In the genomic region with DNA sequence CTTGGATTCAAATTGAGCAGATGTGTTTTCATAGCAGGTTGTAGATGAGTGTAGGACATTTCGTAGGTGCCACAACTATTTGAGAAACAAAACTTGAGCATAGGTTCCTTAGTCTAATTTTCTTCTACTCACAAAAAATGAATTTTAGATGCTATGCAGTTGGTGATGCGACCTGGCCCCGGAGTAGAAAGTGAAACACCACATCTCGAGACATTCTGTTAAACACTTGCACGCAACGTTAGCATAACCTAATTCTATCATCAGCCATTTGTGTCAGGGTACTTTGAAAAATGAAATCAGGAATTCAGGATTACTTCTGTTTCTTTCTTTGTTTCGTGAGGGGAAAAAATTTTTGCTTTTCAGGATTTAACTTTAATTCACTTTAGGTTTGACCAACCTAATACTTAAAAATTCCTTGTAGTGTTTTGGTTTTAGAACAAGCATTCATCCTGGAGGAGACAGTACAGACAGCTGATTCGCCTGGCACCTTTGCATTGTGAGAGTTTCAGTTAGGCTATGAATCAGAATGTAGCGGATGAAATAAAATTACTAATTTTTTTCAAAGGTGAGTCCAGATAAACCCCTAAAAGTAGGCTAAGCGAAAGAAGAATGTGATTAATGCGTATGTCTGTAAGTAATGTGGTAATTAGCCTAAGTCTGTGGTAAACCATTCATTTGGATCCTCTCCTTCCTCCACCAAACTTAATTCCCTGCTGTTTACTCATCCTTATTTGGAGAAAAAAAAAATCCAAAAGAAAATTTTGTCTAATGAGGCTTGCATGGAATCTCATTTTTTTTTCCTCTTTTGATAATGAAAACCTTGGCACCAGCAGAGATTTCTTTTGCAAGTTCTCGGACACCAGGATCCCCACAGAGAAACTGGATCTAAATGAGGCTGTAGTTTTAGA, we compare ENCODE assay signal across 19 cellular contexts. TPM values are rescaled to one million over a fixed set of nuclear protein-coding genes. Genes with fewer than 3 reads are reported as not detected.
DNase-seq lines count a peak whose midpoint lies in the region; ATAC-seq and TF ChIP-seq lines count a peak whose summit lies in the region.
"Had no signal": no experiment of that assay in that cellular context is flagged by ENCODE, and none has a peak within 500 bp of the region (broad histone marks: within the 10 kb centered on the region; RNA-seq: fewer than 3 reads in every experiment).

No MANE protein-coding gene starts in this region.

- WGBS in adrenal gland, 4 donors, result 85 to 92% (median 89%) methylated on average over 12 of the region's 12 CpGs

- H3K27ac ChIP-seq in adrenal gland, result no peak overlapping the region

- peaks cover 13 to 14% of the 10 kb centered on the region in 2 donors for H3K4me1 ChIP-seq in adrenal gland (replicated peaks in 1 of 2)

- no peaks in the 10 kb centered on the region for H3K27me3 ChIP-seq in adrenal gland
- H3K27me3 ChIP-seq: MG63 had no signal

- H3K4me1 Mint-ChIP-seq in activated CD4-positive, alpha-beta T cell treated with anti-CD3 and anti-CD28 coated beads for 36 hours, result peaks cover 4% of the 10 kb centered on the region
- H3K4me1 Mint-ChIP-seq in activated CD4-positive, alpha-beta T cell treated with anti-CD3 and anti-CD28 coated beads, Interleukin-2, amount 10 ng/mL, durations not matched to agents 7 days and 5 days, result peaks cover 4% of the 10 kb centered on the region
- H3K4me1 Mint-ChIP-seq: CD4-positive, CD25-positive, alpha-beta regulatory T cell had no signal

- no peaks in the 10 kb centered on the region for H3K27me3 Mint-ChIP-seq in activated CD4-positive, alpha-beta T cell treated with anti-CD3 and anti-CD28 coated beads for 36 hours
- H3K27me3 Mint-ChIP-seq in activated CD4-positive, alpha-beta T cell treated with anti-CD3 and anti-CD28 coated beads, Interleukin-2, amount 10 ng/mL, durations not matched to agents 7 days and 5 days, result no peaks in the 10 kb centered on the region

- H3K27ac Mint-ChIP-seq in activated CD4-positive, alpha-beta T cell treated with anti-CD3 and anti-CD28 coated beads for 36 hours, result peak overlapping the region; percentile 29
- H3K27ac Mint-ChIP-seq in activated CD4-positive, alpha-beta T cell treated with anti-CD3 and anti-CD28 coated beads, Interleukin-2, amount 10 ng/mL, durations not matched to agents 7 days and 5 days, result no peak overlapping the region
- H3K27ac Mint-ChIP-seq: CD4-positive, CD25-positive, alpha-beta regulatory T cell had no signal

- TF ChIP-seq CTCF in retinal pigment epithelial cell (conservative IDR thresholded peaks at IDR 0.05; ENCODE audit: low read depth, low read length) (no peak), adrenal gland (IDR thresholded peaks at IDR 0.05) (no peak)

- TF ChIP-seq POLR2A in adrenal gland (IDR thresholded peaks at IDR 0.05), result no peak

- H3K9me3 ChIP-seq in adrenal gland (replicated peaks in 1 of 3), result no peaks in the 10 kb centered on the region
- H3K9me3 ChIP-seq: MG63 had no signal

- H3K4me3 Mint-ChIP-seq in activated CD4-positive, alpha-beta T cell treated with anti-CD3 and anti-CD28 coated beads for 36 hours, result no peak overlapping the region
- H3K4me3 Mint-ChIP-seq in activated CD4-positive, alpha-beta T cell treated with anti-CD3 and anti-CD28 coated beads, Interleukin-2, amount 10 ng/mL, durations not matched to agents 7 days and 5 days, result no peak overlapping the region
- H3K4me3 Mint-ChIP-seq: CD4-positive, CD25-positive, alpha-beta regulatory T cell had no signal

- no peak overlapping the region for H3K4me3 ChIP-seq in retinal pigment epithelial cell (ENCODE audit: low read length)
- H3K4me3 ChIP-seq in adrenal gland, result no peak overlapping the region
- H3K4me3 ChIP-seq: MG63 had no signal

- CTCF ChIA-PET in activated CD4-positive, alpha-beta T cell treated with anti-CD3 and anti-CD28 coated beads for 36 hours (lab: Charles Lee), result interaction anchor here (1.0 to 1.7 kb wide), 2 partner anchors 11 to 68 kb away, joined by 4 to 8 read pairs; no protein-coding TSS in a partner anchor
- CTCF ChIA-PET in activated CD4-positive, alpha-beta T cell treated with anti-CD3 and anti-CD28 coated beads, Interleukin-2, amount 10 ng/mL, durations not matched to agents 7 days and 5 days (lab: Charles Lee), result interaction anchor here (0.6 to 1.7 kb wide), 3 partner anchors 23 to 677 kb away, joined by 3 to 4 read pairs (median 4); no protein-coding TSS in a partner anchor

- no peak for DNase-seq in activated CD4-positive, alpha-beta T cell treated with anti-CD3 and anti-CD28 coated beads for 36 hours
- no peak for DNase-seq in activated CD4-positive, alpha-beta T cell treated with anti-CD3 and anti-CD28 coated beads, Interleukin-2, amount 10 ng/mL, durations not matched to agents 7 days and 5 days
- peak; percentile 76 for DNase-seq in astrocyte of the hippocampus (ENCODE audit: low read depth, low spot score)
- peak; percentile 68 for DNase-seq in retinal pigment epithelial cell (ENCODE audit: low read depth)
- DNase-seq in Ammon's horn (ENCODE audit: low spot score), result no peak
- no peak for DNase-seq in adrenal gland
- DNase-seq: CD4-positive, CD25-positive, alpha-beta regulatory T cell; COR-L47; DND-41; Kasumi-1; MG63; NCI-H1417; NCI-H1694 treated with DMSO at 0.1 percent for 48 hours; NCI-H2081 treated with DMSO at 0.1 percent for 48 hours; NCI-H2171 treated with DMSO at 0.1 percent for 48 hours; NCI-H524 treated with DMSO at 0.1 percent for 48 hours; OCI-M1 had no signal

- ATAC-seq in activated CD4-positive, alpha-beta T cell treated with anti-CD3 and anti-CD28 coated beads for 36 hours, result no peak
- ATAC-seq in HG03060 (IDR thresholded peaks at IDR 0.05; ENCODE audit: low read depth, unreplicated experiment) (peak; percentile 49), HG02678 (IDR thresholded peaks at IDR 0.05; ENCODE audit: unreplicated experiment) (no peak)

- no peaks in the 10 kb centered on the region for H3K36me3 ChIP-seq in adrenal gland (replicated peaks in 1 of 2)
- H3K36me3 ChIP-seq: MG63 had no signal

- intact Hi-C loops in activated CD4-positive, alpha-beta T cell treated with anti-CD3 and anti-CD28 coated beads for 36 hours (cut with DNase I, micrococcal nuclease), result no loop called here
- intact Hi-C loops in adrenal gland (cut with DNase I), result no loop called here

- no peaks in the 10 kb centered on the region for H3K9me3 Mint-ChIP-seq in activated CD4-positive, alpha-beta T cell treated with anti-CD3 and anti-CD28 coated beads for 36 hours (ENCODE audit: low read depth)
- no peaks in the 10 kb centered on the region for H3K9me3 Mint-ChIP-seq in activated CD4-positive, alpha-beta T cell treated with anti-CD3 and anti-CD28 coated beads, Interleukin-2, amount 10 ng/mL, durations not matched to agents 7 days and 5 days
- H3K9me3 Mint-ChIP-seq: CD4-positive, CD25-positive, alpha-beta regulatory T cell had no signal

- no peaks in the 10 kb centered on the region for H3K36me3 Mint-ChIP-seq in activated CD4-positive, alpha-beta T cell treated with anti-CD3 and anti-CD28 coated beads for 36 hours (ENCODE audit: low read depth)
- no peaks in the 10 kb centered on the region for H3K36me3 Mint-ChIP-seq in activated CD4-positive, alpha-beta T cell treated with anti-CD3 and anti-CD28 coated beads, Interleukin-2, amount 10 ng/mL, durations not matched to agents 7 days and 5 days (ENCODE audit: low read depth)
- H3K36me3 Mint-ChIP-seq: CD4-positive, CD25-positive, alpha-beta regulatory T cell had no signal

- POLR2A ChIA-PET in activated CD4-positive, alpha-beta T cell treated with anti-CD3 and anti-CD28 coated beads for 36 hours (lab: Charles Lee), result no interaction called here
- POLR2A ChIA-PET in activated CD4-positive, alpha-beta T cell treated with anti-CD3 and anti-CD28 coated beads, Interleukin-2, amount 10 ng/mL, durations not matched to agents 7 days and 5 days (lab: Charles Lee), result no interaction called here

RNA-seq across cellular contexts. Expression of a gene that starts 44.9 kb away (rescaled TPM):
- 1 to 10 TPM; 3.0 to 3.1 TPM for total RNA-seq in activated CD4-positive, alpha-beta T cell treated with anti-CD3 and anti-CD28 coated beads for 36 hours
- total RNA-seq in activated CD4-positive, alpha-beta T cell treated with anti-CD3 and anti-CD28 coated beads, Interleukin-2, amount 10 ng/mL, durations not matched to agents 7 days and 5 days, result under 1 TPM; 0.84 to 0.87 TPM
- 10 to 100 TPM in 1 of 8 donors, 1 to 10 TPM in 7; 2.9 to 12.1 (median 6.7) TPM for total RNA-seq in adrenal gland
- 1 to 10 TPM; 3.3 to 5.6 (median 3.4) TPM for polyA plus RNA-seq in adrenal gland

Comparison
In these comparisons a context has a peak if more than half of its experiments do, and no peak if none do; other contexts are left out.
1. DNase-seq: peak in astrocyte of the hippocampus (single experiment) and retinal pigment epithelial cell (single experiment); none in activated CD4-positive, alpha-beta T cell treated with anti-CD3 and anti-CD28 coated beads for 36 hours (single experiment), activated CD4-positive, alpha-beta T cell treated with anti-CD3 and anti-CD28 coated beads, Interleukin-2, amount 10 ng/mL, durations not matched to agents 7 days and 5 days (single experiment), Ammon's horn (single experiment) and adrenal gland (0 of 7).